Comparison of ENCODE assay signal across 24 cellular contexts in the genomic region with DNA sequence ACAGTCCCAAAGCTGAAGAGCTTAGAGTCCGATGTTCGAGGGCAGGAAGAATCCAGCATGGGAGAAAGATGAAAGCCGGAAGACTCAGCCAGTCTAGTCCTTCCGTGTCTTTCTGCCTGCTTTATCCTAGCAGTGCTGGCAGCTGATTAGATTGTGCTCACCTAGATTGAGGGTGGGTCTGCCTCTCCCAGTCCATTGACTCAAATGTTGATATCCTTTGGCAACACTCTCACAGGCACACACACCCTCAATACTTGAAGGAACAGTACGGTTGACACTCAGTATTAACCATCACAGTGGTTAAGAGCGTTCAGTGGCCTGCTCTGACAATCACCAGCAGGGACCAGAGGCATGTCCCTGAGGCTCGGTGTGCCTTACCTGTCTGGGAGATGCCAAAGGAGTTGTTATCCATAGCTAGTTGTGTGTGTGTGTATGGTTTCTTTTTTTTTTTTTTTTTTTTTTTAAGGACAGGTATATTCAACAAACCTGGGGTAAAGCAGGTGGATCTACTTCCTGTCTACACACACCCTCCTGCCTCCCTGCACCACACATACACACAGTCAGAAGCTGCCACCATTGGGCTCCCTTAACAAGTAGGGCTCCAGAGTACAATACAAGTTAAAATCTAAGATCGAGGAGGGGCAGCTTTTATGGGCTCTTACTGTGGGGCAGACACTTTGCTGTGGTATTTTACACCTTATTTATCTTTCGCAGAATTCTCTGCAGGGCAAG.
"Had no signal": no experiment of that assay in that cellular context is flagged by ENCODE, and none has a peak within 500 bp of the region (broad histone marks: within the 10 kb centered on the region; RNA-seq: fewer than 3 reads in every experiment).

No MANE protein-coding gene starts in this region.

- H3K9me3 ChIP-seq: SJCRH30 had no signal

- H3K4me3 Mint-ChIP-seq: activated CD4-positive, alpha-beta T cell treated with anti-CD3 and anti-CD28 coated beads, Interleukin-2, amount 10 ng/mL, durations not matched to agents 24 days and 14 days; activated CD8-positive, alpha-beta T cell treated with anti-CD3 and anti-CD28 coated beads, Interleukin-2, amount 10 ng/mL, durations not matched to agents 7 days and 5 days; activated naive CD4-positive, alpha-beta T cell treated with anti-CD3 and anti-CD28 coated beads, Interleukin-2, amount 10 ng/mL, durations not matched to agents 7 days and 5 days; activated naive CD8-positive, alpha-beta T cell treated with anti-CD3 and anti-CD28 coated beads for 36 hours had no signal

- DNase-seq: activated CD4-positive, alpha-beta T cell treated with anti-CD3 and anti-CD28 coated beads, Interleukin-2, amount 10 ng/mL, durations not matched to agents 24 days and 14 days; activated CD4-positive, alpha-beta T cell treated with anti-CD3 and anti-CD28 coated beads, Interleukin-2, amount 50 U/mL, for 4 hours; activated CD8-positive, alpha-beta memory T cell treated with anti-CD3 and anti-CD28 coated beads, Interleukin-2, amount 50 U/mL, for 4 hours; activated CD8-positive, alpha-beta T cell treated with anti-CD3 and anti-CD28 coated beads, Interleukin-2, amount 10 ng/mL, durations not matched to agents 7 days and 5 days; activated effector memory CD4-positive, alpha-beta T cell treated with Interleukin-2 at 50 U/mL for 16 hours; activated naive CD4-positive, alpha-beta T cell treated with anti-CD3 and anti-CD28 coated beads, Interleukin-2, amount 10 ng/mL, durations not matched to agents 7 days and 5 days; activated naive CD8-positive, alpha-beta T cell treated with anti-CD3 and anti-CD28 coated beads for 36 hours; activated T-cell treated with anti-CD3 and anti-CD28 coated beads for 4 hours; activated T-cell treated with anti-CD3 and anti-CD28 coated beads, Interleukin-2, amount 50 U/mL, for 48 hours; amniotic stem cell; aorta; cerebellar nuclear complex; NCI-H1105; NCI-H1417 treated with DMSO at 0.1 percent for 48 hours; NCI-H2081; NCI-H2171 treated with DMSO at 0.1 percent for 48 hours; NCI-H2227 treated with DMSO at 0.1 percent for 48 hours; NCI-H446; NCI-H526 treated with DMSO at 0.1 percent for 48 hours; OCI-M1; SHP77; SJCRH30; T1000 had no signal

- H3K36me3 Mint-ChIP-seq: activated naive CD4-positive, alpha-beta T cell treated with anti-CD3 and anti-CD28 coated beads, Interleukin-2, amount 10 ng/mL, durations not matched to agents 7 days and 5 days; activated naive CD8-positive, alpha-beta T cell treated with anti-CD3 and anti-CD28 coated beads for 36 hours had no signal

- H3K27ac Mint-ChIP-seq: activated CD4-positive, alpha-beta T cell treated with anti-CD3 and anti-CD28 coated beads, Interleukin-2, amount 10 ng/mL, durations not matched to agents 24 days and 14 days; activated CD8-positive, alpha-beta T cell treated with anti-CD3 and anti-CD28 coated beads, Interleukin-2, amount 10 ng/mL, durations not matched to agents 7 days and 5 days; activated naive CD4-positive, alpha-beta T cell treated with anti-CD3 and anti-CD28 coated beads, Interleukin-2, amount 10 ng/mL, durations not matched to agents 7 days and 5 days; activated naive CD8-positive, alpha-beta T cell treated with anti-CD3 and anti-CD28 coated beads for 36 hours had no signal

- H3K27me3 Mint-ChIP-seq: activated naive CD8-positive, alpha-beta T cell treated with anti-CD3 and anti-CD28 coated beads for 36 hours had no signal

- H3K4me3 ChIP-seq: SJCRH30, SK-N-MC had no signal

- H3K27ac ChIP-seq: SJCRH30, SK-N-MC had no signal

- H3K4me1 Mint-ChIP-seq: activated CD4-positive, alpha-beta T cell treated with anti-CD3 and anti-CD28 coated beads, Interleukin-2, amount 10 ng/mL, durations not matched to agents 24 days and 14 days; activated naive CD4-positive, alpha-beta T cell treated with anti-CD3 and anti-CD28 coated beads, Interleukin-2, amount 10 ng/mL, durations not matched to agents 7 days and 5 days; activated naive CD8-positive, alpha-beta T cell treated with anti-CD3 and anti-CD28 coated beads for 36 hours had no signal

- H3K9me3 Mint-ChIP-seq: activated CD4-positive, alpha-beta T cell treated with anti-CD3 and anti-CD28 coated beads, Interleukin-2, amount 10 ng/mL, durations not matched to agents 24 days and 14 days; activated naive CD4-positive, alpha-beta T cell treated with anti-CD3 and anti-CD28 coated beads, Interleukin-2, amount 10 ng/mL, durations not matched to agents 7 days and 5 days; activated naive CD8-positive, alpha-beta T cell treated with anti-CD3 and anti-CD28 coated beads for 36 hours had no signal

- H3K4me1 ChIP-seq: SJCRH30 had no signal

- ATAC-seq: activated CD8-positive, alpha-beta T cell treated with anti-CD3 and anti-CD28 coated beads, Interleukin-2, amount 10 ng/mL, durations not matched to agents 7 days and 5 days had no signal

- H3K36me3 ChIP-seq: SJCRH30 had no signal
